In genomic region chr6:52697903-52698302, GRCh38 we compare ENCODE assay signal across 14 cellular contexts. TPM values are rescaled to one million over a fixed set of nuclear protein-coding genes. Genes with fewer than 3 reads are reported as not detected.
DNase-seq lines count a peak whose midpoint lies in the region; ATAC-seq and TF ChIP-seq lines count a peak whose summit lies in the region.
"Had no signal": no experiment of that assay in that cellular context is flagged by ENCODE, and none has a peak within 500 bp of the region (broad histone marks: within the 10 kb centered on the region; RNA-seq: fewer than 3 reads in every experiment).

No MANE protein-coding gene starts in this region.

- DNase-seq in MCF 10A (ENCODE audit: unreplicated experiment) (peak; percentile 56), breast epithelium (ENCODE audit: low spot score in 2 of 2) (no peak), NCI-H82 treated with DMSO at 0.1 percent for 48 hours (lab: John Stamatoyannopoulos, UW; ENCODE audit: unreplicated experiment) (peak; percentile 15), endodermal cell (no peak), SW 1271 (lab: John Stamatoyannopoulos, UW) (no peak), DMS 273 treated with DMSO at 0.1 percent for 48 hours (lab: John Stamatoyannopoulos, UW) (no peak)
- DNase-seq: activated CD8-positive, alpha-beta memory T cell treated with anti-CD3 and anti-CD28 coated beads for 24 hours; caudate nucleus; IMR-90; NCI-H187 treated with DMSO at 0.1 percent for 48 hours; stimulated activated CD4-positive, alpha-beta T cell treated with anti-CD3 and anti-CD28 coated beads, Interleukin-2, amount 100 ng/mL, for 24 hours had no signal

- ATAC-seq in GM19351 (IDR thresholded peaks at IDR 0.05; ENCODE audit: unreplicated experiment) (no peak), GM21515 (IDR thresholded peaks at IDR 0.05; ENCODE audit: unreplicated experiment) (no peak)
- ATAC-seq: stimulated activated effector memory CD8-positive, alpha-beta T cell treated with anti-CD3 and anti-CD28 coated beads, Interleukin-12 subunit alpha, Interleukin-12 subunit beta, amount 100 ng/mL, for 72 hours had no signal

- peaks cover 13% of the 10 kb centered on the region for H3K27me3 Mint-ChIP-seq in MCF 10A (ENCODE audit: insufficient read depth, unreplicated experiment)
- H3K27me3 Mint-ChIP-seq in endodermal cell (ENCODE audit: insufficient read depth) = no peaks in the 10 kb centered on the region

- H3K4me1 Mint-ChIP-seq in MCF 10A (ENCODE audit: insufficient read depth, unreplicated experiment) (peaks cover 8% of the 10 kb centered on the region), endodermal cell (peaks cover 11% of the 10 kb centered on the region)
- H3K4me1 Mint-ChIP-seq: stimulated activated effector memory CD8-positive, alpha-beta T cell treated with anti-CD3 and anti-CD28 coated beads, Interleukin-12 subunit alpha, Interleukin-12 subunit beta, amount 100 ng/mL, for 72 hours had no signal

- intact Hi-C loops in MCF 10A (cut with micrococcal nuclease) = no loop called here
- intact Hi-C loops in breast epithelium (cut with DNase I; ENCODE audit: low total_unique reads) = no loop called here

- 94% methylated on average over 2 of the region's 2 CpGs; no CpG with 5 or more reads in 1 of the 2 experiments for WGBS in endodermal cell (ENCODE audit: insufficient coverage in 1 of 2, insufficient read length in 1 of 2), 2 experiments

- no peak overlapping the region for H3K4me3 Mint-ChIP-seq in MCF 10A (ENCODE audit: unreplicated experiment)
- no peak overlapping the region for H3K4me3 Mint-ChIP-seq in endodermal cell
- H3K4me3 Mint-ChIP-seq: stimulated activated effector memory CD8-positive, alpha-beta T cell treated with anti-CD3 and anti-CD28 coated beads, Interleukin-12 subunit alpha, Interleukin-12 subunit beta, amount 100 ng/mL, for 72 hours had no signal

- POLR2A ChIA-PET in MCF 10A (lab: Yijun Ruan, JAX) = interaction anchor here (0.6 to 0.7 kb wide), 2 partner anchors 21 to 277 kb away, joined by 3 read pairs; no protein-coding TSS in a partner anchor

- no peaks in the 10 kb centered on the region for H3K9me3 ChIP-seq in breast epithelium
- H3K9me3 ChIP-seq in endodermal cell (ENCODE audit: control insufficient read depth, low read length) = peaks cover 6% of the 10 kb centered on the region

- H3K9ac ChIP-seq in endodermal cell (ENCODE audit: extremely low read depth, low read length, poor library complexity, severe bottlenecking) = no peak overlapping the region

- H3K36me3 ChIP-seq in breast epithelium (no peaks in the 10 kb centered on the region), endodermal cell (ENCODE audit: control insufficient read depth, insufficient read depth, low read length) (no peaks in the 10 kb centered on the region)

- no peaks in the 10 kb centered on the region for H3K36me3 Mint-ChIP-seq in MCF 10A (ENCODE audit: insufficient read depth, unreplicated experiment)
- no peaks in the 10 kb centered on the region for H3K36me3 Mint-ChIP-seq in endodermal cell (ENCODE audit: low read depth)
- H3K36me3 Mint-ChIP-seq: stimulated activated effector memory CD8-positive, alpha-beta T cell treated with anti-CD3 and anti-CD28 coated beads, Interleukin-12 subunit alpha, Interleukin-12 subunit beta, amount 100 ng/mL, for 72 hours had no signal

- CTCF ChIA-PET in MCF 10A (lab: Yijun Ruan, JAX) = interaction anchor here (0.8 kb wide), 1 partner anchor 26 kb away, joined by 3 read pairs; no protein-coding TSS in a partner anchor

- H3K4me3 ChIP-seq in breast epithelium (no peak overlapping the region), endodermal cell (ENCODE audit: low read length) (no peak overlapping the region)

- TF ChIP-seq CTCF in MCF 10A (IDR thresholded peaks at IDR 0.05; ENCODE audit: unreplicated experiment) (no peak), breast epithelium (IDR thresholded peaks at IDR 0.05) (no peak), endodermal cell (conservative IDR thresholded peaks at IDR 0.05) (peak; percentile 53)

- H3K27me3 ChIP-seq in breast epithelium (no peaks in the 10 kb centered on the region), endodermal cell (ENCODE audit: control insufficient read depth, insufficient read depth, low read length, poor library complexity, severe bottlenecking) (no peaks in the 10 kb centered on the region)

- H3K4me1 ChIP-seq in breast epithelium (no peaks in the 10 kb centered on the region), endodermal cell (ENCODE audit: control insufficient read depth, insufficient read depth, low read length) (no peaks in the 10 kb centered on the region)

- H3K27ac Mint-ChIP-seq in MCF 10A (ENCODE audit: low read depth, unreplicated experiment) (no peak overlapping the region), endodermal cell (no peak overlapping the region)
- H3K27ac Mint-ChIP-seq: stimulated activated effector memory CD8-positive, alpha-beta T cell treated with anti-CD3 and anti-CD28 coated beads, Interleukin-12 subunit alpha, Interleukin-12 subunit beta, amount 100 ng/mL, for 72 hours had no signal

- H3K27ac ChIP-seq in breast epithelium (no peak overlapping the region), endodermal cell (ENCODE audit: low read depth, low read length) (no peak overlapping the region)

- H3K9me3 Mint-ChIP-seq in MCF 10A (ENCODE audit: unreplicated experiment) (no peaks in the 10 kb centered on the region), endodermal cell (no peaks in the 10 kb centered on the region)
- H3K9me3 Mint-ChIP-seq: stimulated activated effector memory CD8-positive, alpha-beta T cell treated with anti-CD3 and anti-CD28 coated beads, Interleukin-12 subunit alpha, Interleukin-12 subunit beta, amount 100 ng/mL, for 72 hours had no signal

- BruUV-seq in MCF 10A (replicated peaks; lab: Mats Ljungman, UMichigan) = no TSS peak

- no peak for TF ChIP-seq POLR2A in breast epithelium (IDR thresholded peaks at IDR 0.05)

RNA-seq across cellular contexts. Expression of gene TMEM14A, which starts 27.0 kb away (rescaled TPM):
- 10.5 and 15.6 TPM in 2 replicates for total RNA-seq in MCF 10A (2022)
- total RNA-seq in breast epithelium = 10 to 100 TPM; 16.5 to 33.2 (median 19.7) TPM
- 10 to 100 TPM in 1 of 2 donors, 1 to 10 TPM in 1; 9.2 to 12.6 TPM for total RNA-seq in endodermal cell
- 32.7 TPM for polyA plus RNA-seq in endodermal cell (2013, experiment 1 of 2)
- polyA plus RNA-seq in endodermal cell (2013, experiment 2 of 2) = 30.0 TPM

Comparison
In these comparisons a context has a peak if more than half of its experiments do, and no peak if none do; other contexts are left out.
1. DNase-seq: peak in MCF 10A (single experiment) and NCI-H82 treated with DMSO at 0.1 percent for 48 hours (single experiment); none in breast epithelium (0 of 2), endodermal cell (single experiment), SW 1271 (0 of 2) and DMS 273 treated with DMSO at 0.1 percent for 48 hours (single experiment).